Comparison of ENCODE assay signal across 1 cellular context in the genomic region with DNA sequence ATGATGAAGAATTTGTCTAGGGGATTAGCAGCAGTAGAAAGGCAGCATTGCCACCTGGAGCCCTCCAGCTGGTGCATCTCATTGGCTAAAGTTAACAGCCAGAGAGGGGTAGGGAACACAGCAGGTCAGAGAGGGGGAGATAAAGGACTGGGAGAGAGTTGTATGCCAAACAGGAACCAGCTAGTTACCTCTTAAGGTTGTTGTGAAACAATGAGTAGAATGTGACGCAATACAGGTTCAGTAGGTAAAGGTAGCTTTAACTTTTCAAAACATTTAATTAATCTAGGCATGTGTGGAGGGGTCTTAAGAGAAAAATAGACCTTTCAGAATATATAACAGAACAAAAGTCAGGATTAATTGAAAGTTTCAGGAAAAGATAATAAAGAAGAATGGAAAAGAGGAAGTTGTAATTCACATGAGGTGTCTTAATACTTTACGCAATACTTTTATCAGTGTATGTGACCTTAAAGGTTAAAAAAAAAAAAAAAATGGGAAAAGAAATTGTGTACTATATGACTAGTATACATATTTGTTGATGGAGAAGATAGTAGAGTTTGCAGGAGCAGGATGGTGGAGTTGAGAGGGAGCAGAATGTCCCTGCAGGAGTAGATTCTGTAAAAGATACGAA.
TF ChIP-seq lines count a peak whose summit lies in the region.

No MANE protein-coding gene starts in this region.

TF ChIP-seq in endothelial cell of umbilical vein, 7 proteins besides CTCF, POLR2A, EP300 and RAD21:
- TF ChIP-seq EZH2 (IDR thresholded peaks at IDR 0.05; ENCODE audit: borderline replicate concordance, low read depth, low read length, severe bottlenecking) = no peak
- TF ChIP-seq MYC (IDR thresholded peaks at IDR 0.05; ENCODE audit: low read depth, low read length) = no peak
- TF ChIP-seq GATA2 (IDR thresholded peaks at IDR 0.05; ENCODE audit: insufficient read depth, insufficient read length, low read depth, low read length) = no peak
- TF ChIP-seq JUN (IDR thresholded peaks at IDR 0.05; ENCODE audit: borderline replicate concordance, insufficient read depth, insufficient read length, low read depth) = no peak
- TF ChIP-seq, protein P1, sequence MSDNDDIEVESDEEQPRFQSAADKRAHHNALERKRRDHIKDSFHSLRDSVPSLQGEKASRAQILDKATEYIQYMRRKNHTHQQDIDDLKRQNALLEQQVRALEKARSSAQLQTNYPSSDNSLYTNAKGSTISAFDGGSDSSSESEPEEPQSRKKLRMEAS (IDR thresholded peaks at IDR 0.05; ENCODE audit: insufficient read depth, insufficient read length) = no peak
- TF ChIP-seq POLR2AphosphoS5 (IDR thresholded peaks at IDR 0.05; ENCODE audit: insufficient read depth, low read depth, low read length) = no peak
- no peak for TF ChIP-seq FOS (IDR thresholded peaks at IDR 0.05; ENCODE audit: borderline replicate concordance, insufficient read depth, low read length)
